ENCODE assay signal across 1 cellular context in the genomic region with DNA sequence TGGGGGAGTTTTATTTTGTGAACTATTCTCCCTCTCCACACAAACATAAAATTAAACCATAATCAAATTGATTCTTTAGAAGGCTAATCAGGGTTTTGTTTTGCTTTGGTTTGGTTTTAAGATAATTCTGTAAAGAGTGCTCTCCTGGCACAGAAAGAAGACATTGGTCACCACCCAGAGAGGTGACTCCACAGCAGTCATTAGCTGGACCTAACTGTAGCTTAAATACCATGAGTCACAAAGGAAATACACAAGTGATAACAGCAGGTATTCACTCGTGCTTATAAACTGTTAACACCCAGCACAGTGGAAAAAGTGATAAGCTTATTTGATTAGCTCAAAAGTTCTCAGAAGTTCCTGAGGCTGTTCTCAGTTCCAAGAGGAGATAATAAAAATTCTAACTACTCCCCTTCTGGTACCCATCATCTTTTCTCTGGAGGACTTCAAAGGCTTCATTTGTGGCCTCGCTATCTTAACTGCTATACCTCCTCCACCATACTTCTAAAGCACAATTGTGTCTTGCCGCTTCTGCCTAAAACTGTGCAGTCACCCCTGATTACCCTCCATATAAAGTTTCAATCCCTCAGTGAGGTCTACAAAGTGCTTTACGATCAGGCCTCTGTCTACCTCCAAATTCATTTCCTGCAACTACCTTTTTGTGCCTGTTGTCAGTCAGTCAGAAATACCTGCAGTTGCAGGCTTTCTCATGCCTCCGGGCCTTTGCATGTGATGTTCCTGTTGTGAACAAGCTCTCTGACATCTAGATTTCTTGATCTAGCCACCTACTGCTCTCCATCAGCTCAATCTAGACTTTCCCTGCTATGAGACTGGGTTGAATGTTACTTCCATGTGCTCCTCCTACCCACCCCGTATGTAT.
A peak's percentile ranks its signal among the peaks of the same experiment; 100 is the strongest.
TF ChIP-seq lines count a peak whose summit lies in the region.

No MANE protein-coding gene starts in this region.

TF ChIP-seq in K562, 482 proteins besides CTCF, POLR2A, EP300 and RAD21 (continued from another document and continues in another):
- TF ChIP-seq, protein P1, sequence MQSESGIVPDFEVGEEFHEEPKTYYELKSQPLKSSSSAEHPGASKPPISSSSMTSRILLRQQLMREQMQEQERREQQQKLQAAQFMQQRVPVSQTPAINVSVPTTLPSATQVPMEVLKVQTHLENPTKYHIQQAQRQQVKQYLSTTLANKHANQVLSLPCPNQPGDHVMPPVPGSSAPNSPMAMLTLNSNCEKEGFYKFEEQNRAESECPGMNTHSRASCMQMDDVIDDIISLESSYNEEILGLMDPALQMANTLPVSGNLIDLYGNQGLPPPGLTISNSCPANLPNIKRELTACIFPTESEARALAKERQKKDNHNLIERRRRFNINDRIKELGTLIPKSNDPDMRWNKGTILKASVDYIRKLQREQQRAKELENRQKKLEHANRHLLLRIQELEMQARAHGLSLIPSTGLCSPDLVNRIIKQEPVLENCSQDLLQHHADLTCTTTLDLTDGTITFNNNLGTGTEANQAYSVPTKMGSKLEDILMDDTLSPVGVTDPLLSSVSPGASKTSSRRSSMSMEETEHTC (IDR thresholded peaks at IDR 0.05): peak; percentile 23; the same call in 1 of the 2 replicates
- TF ChIP-seq MCM5 (IDR thresholded peaks at IDR 0.05; ENCODE audit: low read depth) (no peak), ZNF175 (CRISPR knock-in tag; IDR thresholded peaks at IDR 0.05; ENCODE audit: low read depth) (no peak), ZNF212 (CRISPR knock-in tag; IDR thresholded peaks at IDR 0.05) (no peak), NRF1 (conservative IDR thresholded peaks at IDR 0.05 in 1 of 2, IDR thresholded peaks at IDR 0.05 in 1 of 2) (no peak), MTA2 (IDR thresholded peaks at IDR 0.05; ENCODE audit: low read depth) (no peak; the same call in 1 of the 2 replicates), TCFL5 (CRISPR knock-in tag; conservative IDR thresholded peaks at IDR 0.05) (no peak), RFX7 (CRISPR knock-in tag; IDR thresholded peaks at IDR 0.05) (no peak), THRB (CRISPR knock-in tag; conservative IDR thresholded peaks at IDR 0.05) (no peak), RBM39 (optimal IDR thresholded peaks at IDR 0.05; ENCODE audit: low read depth, low read length) (no peak), MTA1 (IDR thresholded peaks at IDR 0.05; ENCODE audit: borderline replicate concordance) (no peak; the same call in 1 of the 2 replicates), MTA3 (IDR thresholded peaks at IDR 0.05; ENCODE audit: borderline replicate concordance) (no peak; the same call in 1 of the 2 replicates), NFIX (CRISPR knock-in tag; IDR thresholded peaks at IDR 0.05; ENCODE audit: low read depth) (no peak), THRA (IDR thresholded peaks at IDR 0.05) (no peak), BCL6 (CRISPR knock-in tag; IDR thresholded peaks at IDR 0.05) (no peak), XRCC5 (IDR thresholded peaks at IDR 0.05; ENCODE audit: low read depth, low read length) (no peak), BMI1 (IDR thresholded peaks at IDR 0.05; ENCODE audit: low read length) (no peak), NR2F6 (CRISPR knock-in tag; IDR thresholded peaks at IDR 0.05) (no peak), GATAD2B (IDR thresholded peaks at IDR 0.05; ENCODE audit: borderline replicate concordance) (peak; percentile 96), ZNF253 (CRISPR knock-in tag; conservative IDR thresholded peaks at IDR 0.05) (no peak), RBM22 (IDR thresholded peaks at IDR 0.05; ENCODE audit: low read depth, low read length, poor library complexity, severe bottlenecking) (no peak), ZKSCAN1 (IDR thresholded peaks at IDR 0.05; ENCODE audit: low read depth, low read length) (no peak), CBX8 (IDR thresholded peaks at IDR 0.05; ENCODE audit: borderline replicate concordance, extremely low read depth, low read depth, low read length, poor library complexity, severe bottlenecking) (no peak), REST (CRISPR knock-in tag; IDR thresholded peaks at IDR 0.05; ENCODE audit: low read depth) (no peak), NCOR1 (IDR thresholded peaks at IDR 0.05) (peak; percentile 79), ZNF766 (CRISPR knock-in tag; conservative IDR thresholded peaks at IDR 0.05) (no peak), CBFA2T3 (IDR thresholded peaks at IDR 0.05) (peak; percentile 94), BRF1 (IDR thresholded peaks at IDR 0.05; ENCODE audit: borderline replicate concordance, extremely low read depth, insufficient read length) (no peak), PTRF (tag; IDR thresholded peaks at IDR 0.05) (no peak), NCOA2 (IDR thresholded peaks at IDR 0.05; ENCODE audit: partially characterized antibody in 2 of 2) (peak in 1 of 2 experiments; percentile 52), BCOR (IDR thresholded peaks at IDR 0.05) (no peak), KLF13 (tag; IDR thresholded peaks at IDR 0.05; ENCODE audit: borderline replicate concordance, low read depth) (no peak), DDX20 (tag; IDR thresholded peaks at IDR 0.05; ENCODE audit: low read depth) (no peak), ZNF431 (CRISPR knock-in tag; IDR thresholded peaks at IDR 0.05) (no peak), HDGF (IDR thresholded peaks at IDR 0.05) (0 out of 2 replicates have a peak, but pooled peaks have one; percentile 46), ARHGAP35 (IDR thresholded peaks at IDR 0.05; ENCODE audit: partially characterized antibody) (no peak), EHMT2 (IDR thresholded peaks at IDR 0.05) (no peak)
- TF ChIP-seq, protein P2, sequence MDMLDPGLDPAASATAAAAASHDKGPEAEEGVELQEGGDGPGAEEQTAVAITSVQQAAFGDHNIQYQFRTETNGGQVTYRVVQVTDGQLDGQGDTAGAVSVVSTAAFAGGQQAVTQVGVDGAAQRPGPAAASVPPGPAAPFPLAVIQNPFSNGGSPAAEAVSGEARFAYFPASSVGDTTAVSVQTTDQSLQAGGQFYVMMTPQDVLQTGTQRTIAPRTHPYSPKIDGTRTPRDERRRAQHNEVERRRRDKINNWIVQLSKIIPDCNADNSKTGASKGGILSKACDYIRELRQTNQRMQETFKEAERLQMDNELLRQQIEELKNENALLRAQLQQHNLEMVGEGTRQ (CRISPR knock-in tag; IDR thresholded peaks at IDR 0.05): no peak
- TF ChIP-seq, protein P3, sequence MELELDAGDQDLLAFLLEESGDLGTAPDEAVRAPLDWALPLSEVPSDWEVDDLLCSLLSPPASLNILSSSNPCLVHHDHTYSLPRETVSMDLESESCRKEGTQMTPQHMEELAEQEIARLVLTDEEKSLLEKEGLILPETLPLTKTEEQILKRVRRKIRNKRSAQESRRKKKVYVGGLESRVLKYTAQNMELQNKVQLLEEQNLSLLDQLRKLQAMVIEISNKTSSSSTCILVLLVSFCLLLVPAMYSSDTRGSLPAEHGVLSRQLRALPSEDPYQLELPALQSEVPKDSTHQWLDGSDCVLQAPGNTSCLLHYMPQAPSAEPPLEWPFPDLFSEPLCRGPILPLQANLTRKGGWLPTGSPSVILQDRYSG (tag; conservative IDR thresholded peaks at IDR 0.05; ENCODE audit: low read depth): no peak
- TF ChIP-seq, protein P4, sequence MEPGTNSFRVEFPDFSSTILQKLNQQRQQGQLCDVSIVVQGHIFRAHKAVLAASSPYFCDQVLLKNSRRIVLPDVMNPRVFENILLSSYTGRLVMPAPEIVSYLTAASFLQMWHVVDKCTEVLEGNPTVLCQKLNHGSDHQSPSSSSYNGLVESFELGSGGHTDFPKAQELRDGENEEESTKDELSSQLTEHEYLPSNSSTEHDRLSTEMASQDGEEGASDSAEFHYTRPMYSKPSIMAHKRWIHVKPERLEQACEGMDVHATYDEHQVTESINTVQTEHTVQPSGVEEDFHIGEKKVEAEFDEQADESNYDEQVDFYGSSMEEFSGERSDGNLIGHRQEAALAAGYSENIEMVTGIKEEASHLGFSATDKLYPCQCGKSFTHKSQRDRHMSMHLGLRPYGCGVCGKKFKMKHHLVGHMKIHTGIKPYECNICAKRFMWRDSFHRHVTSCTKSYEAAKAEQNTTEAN (CRISPR knock-in tag; IDR thresholded peaks at IDR 0.05): no peak
- TF ChIP-seq, protein P5, sequence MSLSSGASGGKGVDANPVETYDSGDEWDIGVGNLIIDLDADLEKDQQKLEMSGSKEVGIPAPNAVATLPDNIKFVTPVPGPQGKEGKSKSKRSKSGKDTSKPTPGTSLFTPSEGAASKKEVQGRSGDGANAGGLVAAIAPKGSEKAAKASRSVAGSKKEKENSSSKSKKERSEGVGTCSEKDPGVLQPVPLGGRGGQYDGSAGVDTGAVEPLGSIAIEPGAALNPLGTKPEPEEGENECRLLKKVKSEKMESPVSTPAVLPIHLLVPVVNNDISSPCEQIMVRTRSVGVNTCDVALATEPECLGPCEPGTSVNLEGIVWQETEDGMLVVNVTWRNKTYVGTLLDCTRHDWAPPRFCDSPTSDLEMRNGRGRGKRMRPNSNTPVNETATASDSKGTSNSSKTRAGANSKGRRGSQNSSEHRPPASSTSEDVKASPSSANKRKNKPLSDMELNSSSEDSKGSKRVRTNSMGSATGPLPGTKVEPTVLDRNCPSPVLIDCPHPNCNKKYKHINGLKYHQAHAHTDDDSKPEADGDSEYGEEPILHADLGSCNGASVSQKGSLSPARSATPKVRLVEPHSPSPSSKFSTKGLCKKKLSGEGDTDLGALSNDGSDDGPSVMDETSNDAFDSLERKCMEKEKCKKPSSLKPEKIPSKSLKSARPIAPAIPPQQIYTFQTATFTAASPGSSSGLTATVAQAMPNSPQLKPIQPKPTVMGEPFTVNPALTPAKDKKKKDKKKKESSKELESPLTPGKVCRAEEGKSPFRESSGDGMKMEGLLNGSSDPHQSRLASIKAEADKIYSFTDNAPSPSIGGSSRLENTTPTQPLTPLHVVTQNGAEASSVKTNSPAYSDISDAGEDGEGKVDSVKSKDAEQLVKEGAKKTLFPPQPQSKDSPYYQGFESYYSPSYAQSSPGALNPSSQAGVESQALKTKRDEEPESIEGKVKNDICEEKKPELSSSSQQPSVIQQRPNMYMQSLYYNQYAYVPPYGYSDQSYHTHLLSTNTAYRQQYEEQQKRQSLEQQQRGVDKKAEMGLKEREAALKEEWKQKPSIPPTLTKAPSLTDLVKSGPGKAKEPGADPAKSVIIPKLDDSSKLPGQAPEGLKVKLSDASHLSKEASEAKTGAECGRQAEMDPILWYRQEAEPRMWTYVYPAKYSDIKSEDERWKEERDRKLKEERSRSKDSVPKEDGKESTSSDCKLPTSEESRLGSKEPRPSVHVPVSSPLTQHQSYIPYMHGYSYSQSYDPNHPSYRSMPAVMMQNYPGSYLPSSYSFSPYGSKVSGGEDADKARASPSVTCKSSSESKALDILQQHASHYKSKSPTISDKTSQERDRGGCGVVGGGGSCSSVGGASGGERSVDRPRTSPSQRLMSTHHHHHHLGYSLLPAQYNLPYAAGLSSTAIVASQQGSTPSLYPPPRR (CRISPR knock-in tag; IDR thresholded peaks at IDR 0.05; ENCODE audit: borderline replicate concordance): no peak
- TF ChIP-seq, protein P6, sequence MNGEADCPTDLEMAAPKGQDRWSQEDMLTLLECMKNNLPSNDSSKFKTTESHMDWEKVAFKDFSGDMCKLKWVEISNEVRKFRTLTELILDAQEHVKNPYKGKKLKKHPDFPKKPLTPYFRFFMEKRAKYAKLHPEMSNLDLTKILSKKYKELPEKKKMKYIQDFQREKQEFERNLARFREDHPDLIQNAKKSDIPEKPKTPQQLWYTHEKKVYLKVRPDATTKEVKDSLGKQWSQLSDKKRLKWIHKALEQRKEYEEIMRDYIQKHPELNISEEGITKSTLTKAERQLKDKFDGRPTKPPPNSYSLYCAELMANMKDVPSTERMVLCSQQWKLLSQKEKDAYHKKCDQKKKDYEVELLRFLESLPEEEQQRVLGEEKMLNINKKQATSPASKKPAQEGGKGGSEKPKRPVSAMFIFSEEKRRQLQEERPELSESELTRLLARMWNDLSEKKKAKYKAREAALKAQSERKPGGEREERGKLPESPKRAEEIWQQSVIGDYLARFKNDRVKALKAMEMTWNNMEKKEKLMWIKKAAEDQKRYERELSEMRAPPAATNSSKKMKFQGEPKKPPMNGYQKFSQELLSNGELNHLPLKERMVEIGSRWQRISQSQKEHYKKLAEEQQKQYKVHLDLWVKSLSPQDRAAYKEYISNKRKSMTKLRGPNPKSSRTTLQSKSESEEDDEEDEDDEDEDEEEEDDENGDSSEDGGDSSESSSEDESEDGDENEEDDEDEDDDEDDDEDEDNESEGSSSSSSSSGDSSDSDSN (IDR thresholded peaks at IDR 0.05; ENCODE audit: borderline replicate concordance in 1 of 2, low read depth in 2 of 2, low read length in 2 of 2): no peak
